ENCODE assay signal across 13 cellular contexts in the genomic region with DNA sequence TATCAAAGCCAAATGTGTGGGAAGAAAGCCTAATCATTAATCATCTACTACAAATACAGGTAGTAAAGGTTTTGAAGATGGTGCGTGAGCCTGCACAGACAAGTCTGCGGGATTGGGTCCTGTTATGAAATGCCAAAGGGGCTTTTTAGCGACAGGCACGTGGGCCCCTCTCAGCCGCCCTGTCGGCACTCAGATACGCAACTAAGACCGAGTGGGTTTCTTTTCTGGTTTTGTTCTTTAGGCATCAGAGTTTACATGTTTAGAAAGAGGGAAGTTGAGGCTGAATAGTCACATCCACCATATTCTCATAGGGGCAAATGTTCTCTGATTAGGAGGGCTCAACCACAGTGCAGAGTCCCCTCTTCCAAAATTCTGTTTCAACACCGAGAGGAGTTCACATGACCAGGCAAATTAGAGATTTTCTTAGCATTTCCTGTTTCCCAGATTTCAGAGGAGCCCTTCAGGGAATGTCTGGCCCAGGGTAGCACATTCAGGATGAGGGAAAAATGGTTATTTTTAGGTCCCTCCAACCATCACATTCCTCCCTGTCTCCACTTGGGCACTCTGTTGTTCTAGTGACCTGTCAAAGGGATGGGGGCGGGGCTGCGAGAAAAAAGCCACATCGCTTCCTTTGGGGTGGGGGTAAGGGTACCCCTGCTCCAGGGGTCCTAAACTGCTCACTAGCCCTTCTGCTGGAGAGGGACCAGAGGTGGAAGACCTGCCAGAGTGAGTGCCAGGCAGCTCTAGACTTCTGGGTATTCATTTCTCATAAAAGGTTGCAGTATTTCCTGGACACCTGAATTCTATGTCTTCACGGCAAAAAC.
A peak's percentile ranks its signal among the peaks of the same experiment; 100 is the strongest.
DNase-seq lines count a peak whose midpoint lies in the region; ATAC-seq, FAIRE-seq and TF ChIP-seq lines count a peak whose summit lies in the region.
"Had no signal": no experiment of that assay in that cellular context is flagged by ENCODE, and none has a peak within 500 bp of the region (broad histone marks: within the 10 kb centered on the region; RNA-seq: fewer than 3 reads in every experiment).

No MANE protein-coding gene starts in this region.

- TF ChIP-seq POLR2A in uterus (IDR thresholded peaks at IDR 0.05): no peak

- ATAC-seq in memory B cell (ENCODE audit: low read depth): peak; percentile 9
- no peak for ATAC-seq in GM21737 (IDR thresholded peaks at IDR 0.05; ENCODE audit: unreplicated experiment)
- no peak for ATAC-seq in GM18861 (IDR thresholded peaks at IDR 0.05; ENCODE audit: unreplicated experiment)

- peaks cover 26% of the 10 kb centered on the region for H3K36me3 Mint-ChIP-seq in activated T-cell treated with anti-CD3 and anti-CD28 coated beads, Interleukin-2, amount 50 U/mL, for 24 hours (ENCODE audit: low read depth)
- H3K36me3 Mint-ChIP-seq in memory B cell: peaks cover 9% of the 10 kb centered on the region

- no peak for TF ChIP-seq CTCF in uterus (IDR thresholded peaks at IDR 0.05)

- no peaks in the 10 kb centered on the region for H3K27me3 ChIP-seq in uterus
- H3K27me3 ChIP-seq: sigmoid colon had no signal

- no peaks in the 10 kb centered on the region for H3K27me3 Mint-ChIP-seq in activated T-cell treated with anti-CD3 and anti-CD28 coated beads, Interleukin-2, amount 50 U/mL, for 24 hours
- H3K27me3 Mint-ChIP-seq in memory B cell: no peaks in the 10 kb centered on the region

- intact Hi-C loops in uterus (cut with DNase I; ENCODE audit: low total_unique reads): no loop called here

- H3K9me3 ChIP-seq in uterus: no peaks in the 10 kb centered on the region
- H3K9me3 ChIP-seq: HAP-1, sigmoid colon had no signal

- no peaks in the 10 kb centered on the region for H3K36me3 ChIP-seq in uterus
- H3K36me3 ChIP-seq: HAP-1, sigmoid colon had no signal

- H3K27ac ChIP-seq in uterus: peak overlapping the region; percentile 93 to 97
- H3K27ac ChIP-seq: C4-2B had no signal

- H3K4me3 ChIP-seq in uterus: no peak overlapping the region
- H3K4me3 ChIP-seq: HAP-1, sigmoid colon had no signal

- peaks cover 3 to 38% of the 10 kb centered on the region in 2 donors for H3K4me1 ChIP-seq in uterus

- FAIRE-seq in GM19239 (lab: Jason Lieb, UNC): no peak

- DNase-seq in stimulated activated naive CD4-positive, alpha-beta T cell treated with Interleukin-2 at 50 U/mL for 16 hours (lab: John Stamatoyannopoulos, UW): peak; percentile 53
- DNase-seq in stimulated activated naive CD4-positive, alpha-beta T cell (lab: John Stamatoyannopoulos, UW): no peak
- no peak for DNase-seq in activated T-cell treated with anti-CD3 and anti-CD28 coated beads, Interleukin-2, amount 50 U/mL, for 24 hours
- DNase-seq in memory B cell (ENCODE audit: low spot score in 2 of 2) (peak in 1 of 2 donors; percentile 43), uterus (no peak), GM19239 (ENCODE audit: insufficient read length, low spot score) (no peak)
- DNase-seq: left cardiac atrium, NCI-H2081, sigmoid colon had no signal

- H3K27ac Mint-ChIP-seq in activated T-cell treated with anti-CD3 and anti-CD28 coated beads, Interleukin-2, amount 50 U/mL, for 24 hours: peak overlapping the region; percentile 100
- H3K27ac Mint-ChIP-seq in memory B cell: peak overlapping the region; percentile 98

- peaks cover 98% of the 10 kb centered on the region for H3K4me1 Mint-ChIP-seq in activated T-cell treated with anti-CD3 and anti-CD28 coated beads, Interleukin-2, amount 50 U/mL, for 24 hours (ENCODE audit: low read depth)
- peaks cover 76% of the 10 kb centered on the region for H3K4me1 Mint-ChIP-seq in memory B cell

- peaks cover 8% of the 10 kb centered on the region for H3K9me3 Mint-ChIP-seq in activated T-cell treated with anti-CD3 and anti-CD28 coated beads, Interleukin-2, amount 50 U/mL, for 24 hours
- peaks cover 2% of the 10 kb centered on the region for H3K9me3 Mint-ChIP-seq in memory B cell

- H3K4me3 Mint-ChIP-seq in activated T-cell treated with anti-CD3 and anti-CD28 coated beads, Interleukin-2, amount 50 U/mL, for 24 hours: peak overlapping the region; percentile 75
- peak overlapping the region; percentile 72 for H3K4me3 Mint-ChIP-seq in memory B cell
